In the genomic region with DNA sequence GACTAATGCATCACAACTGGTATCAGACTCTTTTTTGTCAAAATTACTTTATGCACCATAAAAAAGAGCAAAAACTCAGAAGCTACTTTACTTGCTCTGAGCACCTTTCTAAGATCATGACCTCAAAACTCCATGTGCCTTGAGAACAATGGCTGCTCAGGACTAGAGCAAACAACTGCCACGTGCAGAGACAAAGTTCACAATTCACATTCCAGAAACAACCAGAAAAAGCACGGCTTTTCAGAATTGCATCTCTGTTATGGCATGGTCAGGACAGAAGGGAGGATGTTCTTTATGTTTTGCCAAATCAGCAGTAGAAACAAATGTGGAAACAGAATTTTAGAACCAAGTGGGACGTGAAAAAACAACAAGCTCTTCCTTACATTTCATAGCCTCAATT, we compare ENCODE assay signal across 1 cellular context.
TF ChIP-seq lines count a peak whose summit lies in the region.

No MANE protein-coding gene starts in this region.

TF ChIP-seq in liver, 16 proteins besides CTCF, POLR2A, EP300 and RAD21 (continued from another document):
- TF ChIP-seq, protein P1, sequence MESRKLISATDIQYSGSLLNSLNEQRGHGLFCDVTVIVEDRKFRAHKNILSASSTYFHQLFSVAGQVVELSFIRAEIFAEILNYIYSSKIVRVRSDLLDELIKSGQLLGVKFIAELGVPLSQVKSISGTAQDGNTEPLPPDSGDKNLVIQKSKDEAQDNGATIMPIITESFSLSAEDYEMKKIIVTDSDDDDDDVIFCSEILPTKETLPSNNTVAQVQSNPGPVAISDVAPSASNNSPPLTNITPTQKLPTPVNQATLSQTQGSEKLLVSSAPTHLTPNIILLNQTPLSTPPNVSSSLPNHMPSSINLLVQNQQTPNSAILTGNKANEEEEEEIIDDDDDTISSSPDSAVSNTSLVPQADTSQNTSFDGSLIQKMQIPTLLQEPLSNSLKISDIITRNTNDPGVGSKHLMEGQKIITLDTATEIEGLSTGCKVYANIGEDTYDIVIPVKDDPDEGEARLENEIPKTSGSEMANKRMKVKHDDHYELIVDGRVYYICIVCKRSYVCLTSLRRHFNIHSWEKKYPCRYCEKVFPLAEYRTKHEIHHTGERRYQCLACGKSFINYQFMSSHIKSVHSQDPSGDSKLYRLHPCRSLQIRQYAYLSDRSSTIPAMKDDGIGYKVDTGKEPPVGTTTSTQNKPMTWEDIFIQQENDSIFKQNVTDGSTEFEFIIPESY (IDR thresholded peaks at IDR 0.05), result peak; percentile 59
- TF ChIP-seq GABPA (IDR thresholded peaks at IDR 0.05 in 1 of 2, conservative IDR thresholded peaks at IDR 0.05 in 1 of 2), result no peak
- peak; percentile 68 to 74 for TF ChIP-seq RXRA (IDR thresholded peaks at IDR 0.05)
- peak; percentile 89 to 92 for TF ChIP-seq HNF4A (conservative IDR thresholded peaks at IDR 0.05)
- peak; percentile 33 for TF ChIP-seq FOXA1 (IDR thresholded peaks at IDR 0.05)
- no peak for TF ChIP-seq FOXA2 (IDR thresholded peaks at IDR 0.05)
- peak; percentile 17 for TF ChIP-seq NR2F2 (IDR thresholded peaks at IDR 0.05)
- peak; percentile 79 for TF ChIP-seq HNF4G (IDR thresholded peaks at IDR 0.05)
- peak in 1 of 2 donors; percentile 34 for TF ChIP-seq JUND (IDR thresholded peaks at IDR 0.05)
- TF ChIP-seq, protein P2, sequence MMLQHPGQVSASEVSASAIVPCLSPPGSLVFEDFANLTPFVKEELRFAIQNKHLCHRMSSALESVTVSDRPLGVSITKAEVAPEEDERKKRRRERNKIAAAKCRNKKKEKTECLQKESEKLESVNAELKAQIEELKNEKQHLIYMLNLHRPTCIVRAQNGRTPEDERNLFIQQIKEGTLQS (IDR thresholded peaks at IDR 0.05), result no peak
- peak; percentile 98 for TF ChIP-seq YY1 (IDR thresholded peaks at IDR 0.05)
- no peak for TF ChIP-seq EGR1 (IDR thresholded peaks at IDR 0.05; ENCODE audit: low read depth in 2 of 2)
